Comparison of ENCODE assay signal across 24 cellular contexts in the genomic region with DNA sequence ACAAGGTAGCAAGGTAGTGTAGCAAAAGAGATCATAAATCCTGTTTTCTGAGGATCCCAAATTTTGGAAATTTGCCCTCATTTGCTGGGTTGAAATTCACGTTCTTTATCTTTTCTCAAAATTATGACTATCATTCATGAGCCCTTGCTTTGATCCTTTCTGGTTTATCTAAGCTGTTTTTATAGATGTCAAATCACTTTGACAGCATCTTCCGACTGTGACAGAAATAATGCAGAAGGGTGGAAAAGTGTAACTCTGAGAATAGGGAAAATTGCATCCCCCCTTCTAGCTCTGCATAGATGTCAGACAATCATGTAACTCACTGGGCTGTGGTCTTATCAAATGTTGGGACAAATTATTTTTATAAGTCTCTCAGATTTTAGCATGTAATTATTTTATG.
"Had no signal": no experiment of that assay in that cellular context is flagged by ENCODE, and none has a peak within 500 bp of the region (broad histone marks: within the 10 kb centered on the region; RNA-seq: fewer than 3 reads in every experiment).

No MANE protein-coding gene starts in this region.

- H3K27ac Mint-ChIP-seq: dendritic cell treated with granulocyte-macrophage colony-stimulating factor and Interleukin-4, amounts not matched to agents 40 ng/mL and 50 ng/mL, for 4 days; effector memory CD8-positive, alpha-beta T cell; endodermal cell had no signal

- H3K27me3 ChIP-seq: colonic mucosa, dorsolateral prefrontal cortex, esophagus muscularis mucosa, esophagus squamous epithelium, foreskin keratinocyte, gastrocnemius medialis, gastroesophageal sphincter had no signal

- H3K36me3 ChIP-seq: colonic mucosa, esophagus muscularis mucosa, esophagus squamous epithelium, gastrocnemius medialis, gastroesophageal sphincter, heart left ventricle, heart right ventricle had no signal

- H3K4me3 Mint-ChIP-seq: dendritic cell treated with granulocyte-macrophage colony-stimulating factor and Interleukin-4, amounts not matched to agents 40 ng/mL and 50 ng/mL, for 4 days; effector memory CD8-positive, alpha-beta T cell; endodermal cell had no signal

- H3K4me3 ChIP-seq: colonic mucosa, coronary artery, dorsolateral prefrontal cortex, esophagus muscularis mucosa, esophagus squamous epithelium, gastrocnemius medialis, gastroesophageal sphincter, heart left ventricle, heart right ventricle had no signal

- H3K27ac ChIP-seq: colonic mucosa, coronary artery, dorsolateral prefrontal cortex, epithelial cell of prostate, esophagus muscularis mucosa, esophagus squamous epithelium, foreskin keratinocyte, gastrocnemius medialis, gastroesophageal sphincter, heart left ventricle, heart right ventricle had no signal

- H3K9me3 Mint-ChIP-seq: effector memory CD8-positive, alpha-beta T cell; endodermal cell had no signal

- DNase-seq: colonic mucosa; cortex of kidney; dermis blood vessel endothelial cell; dorsolateral prefrontal cortex; effector CD4-positive, alpha-beta T cell; effector CD8-positive, alpha-beta T cell; effector memory CD4-positive, alpha-beta T cell; effector memory CD8-positive, alpha-beta T cell; endodermal cell; erythroblast; esophagus squamous epithelium; foreskin fibroblast; foreskin keratinocyte; foreskin melanocyte; gastrocnemius medialis; glutamatergic neuron; head of caudate nucleus; heart left ventricle; heart right ventricle had no signal

- H3K9me3 ChIP-seq: colonic mucosa, esophagus squamous epithelium, gastrocnemius medialis had no signal
